ENCODE assay signal across 10 cellular contexts in the genomic region with DNA sequence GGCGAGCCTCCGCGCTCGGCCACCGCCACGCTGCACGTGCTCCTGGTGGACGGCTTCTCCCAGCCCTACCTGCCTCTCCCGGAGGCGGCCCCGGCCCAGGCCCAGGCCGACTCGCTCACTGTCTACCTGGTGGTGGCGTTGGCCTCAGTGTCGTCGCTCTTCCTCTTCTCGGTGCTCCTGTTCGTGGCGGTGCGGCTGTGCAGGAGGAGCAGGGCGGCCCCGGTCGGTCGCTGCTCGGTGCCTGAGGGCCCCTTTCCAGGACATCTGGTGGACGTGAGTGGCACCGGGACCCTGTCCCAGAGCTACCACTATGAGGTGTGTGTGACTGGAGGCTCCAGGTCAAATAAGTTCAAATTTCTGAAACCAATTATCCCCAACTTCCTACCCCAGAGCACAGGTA. TPM values are rescaled to one million over a fixed set of nuclear protein-coding genes. Genes with fewer than 3 reads are reported as not detected.
"Had no signal": no experiment of that assay in that cellular context is flagged by ENCODE, and none has a peak within 500 bp of the region (broad histone marks: within the 10 kb centered on the region; RNA-seq: fewer than 3 reads in every experiment).

No MANE protein-coding gene starts in this region.

RNA-seq across cellular contexts. Expression of gene PCDHB12, which starts 2.3 kb away (rescaled TPM):
- total RNA-seq: activated naive CD4-positive, alpha-beta T cell treated with anti-CD3 and anti-CD28 coated beads for 36 hours; activated naive CD4-positive, alpha-beta T cell treated with anti-CD3 and anti-CD28 coated beads, Interleukin-2, amount 50 U/mL, for 72 hours; activated naive CD8-positive, alpha-beta T cell treated with anti-CD3 and anti-CD28 coated beads for 36 hours; activated naive CD8-positive, alpha-beta T cell treated with anti-CD3 and anti-CD28 coated beads, Interleukin-2, amount 10 ng/mL, durations not matched to agents 7 days and 5 days; activated T-cell treated with anti-CD3 and anti-CD28 coated beads, Interleukin-2, amount 50 U/mL, for 4 hours; activated T-cell treated with anti-CD3 and anti-CD28 coated beads, Interleukin-2, amount 50 U/mL, for 72 hours; activated T-helper 1 cell treated with anti-CD3 and anti-CD28 coated beads, Interleukin-12 subunit alpha, Interleukin-12 subunit beta, Interleukin-2, Interleukin-4 antibody, amounts not matched to agents 30 ng/mL and 10 ng/mL and 1 ng/mL, durations not matched to agents 14 hours and 24 hours and 36 hours; activated T-helper 17 cell treated with anti-CD3 and anti-CD28 coated beads, Interleukin-2, amount 50 U/mL, for 72 hours; activated T-helper 2 cell treated with anti-CD3 and anti-CD28 coated beads, Interferon-gamma antibody, Interleukin-2, Interleukin-4, amounts not matched to agents 10 μg/mL and 5 μg/mL and 100 μg/mL, durations not matched to agents 14 hours and 24 hours and 36 hours; bronchial epithelial cell had no signal

RNA-seq across cellular contexts. Expression of gene PCDHB13, which starts 2.9 kb away (rescaled TPM):
- total RNA-seq: activated naive CD4-positive, alpha-beta T cell treated with anti-CD3 and anti-CD28 coated beads for 36 hours; activated naive CD4-positive, alpha-beta T cell treated with anti-CD3 and anti-CD28 coated beads, Interleukin-2, amount 50 U/mL, for 72 hours; activated naive CD8-positive, alpha-beta T cell treated with anti-CD3 and anti-CD28 coated beads for 36 hours; activated naive CD8-positive, alpha-beta T cell treated with anti-CD3 and anti-CD28 coated beads, Interleukin-2, amount 10 ng/mL, durations not matched to agents 7 days and 5 days; activated T-cell treated with anti-CD3 and anti-CD28 coated beads, Interleukin-2, amount 50 U/mL, for 72 hours; activated T-helper 1 cell treated with anti-CD3 and anti-CD28 coated beads, Interleukin-12 subunit alpha, Interleukin-12 subunit beta, Interleukin-2, Interleukin-4 antibody, amounts not matched to agents 30 ng/mL and 10 ng/mL and 1 ng/mL, durations not matched to agents 14 hours and 24 hours and 36 hours; bronchial epithelial cell had no signal

RNA-seq across cellular contexts. Expression of gene PCDHB11, which starts 11.4 kb away (rescaled TPM):
- total RNA-seq: activated naive CD4-positive, alpha-beta T cell treated with anti-CD3 and anti-CD28 coated beads for 36 hours; activated naive CD4-positive, alpha-beta T cell treated with anti-CD3 and anti-CD28 coated beads, Interleukin-2, amount 50 U/mL, for 72 hours; activated naive CD8-positive, alpha-beta T cell treated with anti-CD3 and anti-CD28 coated beads for 36 hours; activated naive CD8-positive, alpha-beta T cell treated with anti-CD3 and anti-CD28 coated beads, Interleukin-2, amount 10 ng/mL, durations not matched to agents 7 days and 5 days; activated T-cell treated with anti-CD3 and anti-CD28 coated beads, Interleukin-2, amount 50 U/mL, for 4 hours; activated T-cell treated with anti-CD3 and anti-CD28 coated beads, Interleukin-2, amount 50 U/mL, for 72 hours; activated T-helper 1 cell treated with anti-CD3 and anti-CD28 coated beads, Interleukin-12 subunit alpha, Interleukin-12 subunit beta, Interleukin-2, Interleukin-4 antibody, amounts not matched to agents 30 ng/mL and 10 ng/mL and 1 ng/mL, durations not matched to agents 14 hours and 24 hours and 36 hours; activated T-helper 17 cell treated with anti-CD3 and anti-CD28 coated beads, Interleukin-2, amount 50 U/mL, for 72 hours; activated T-helper 2 cell treated with anti-CD3 and anti-CD28 coated beads, Interferon-gamma antibody, Interleukin-2, Interleukin-4, amounts not matched to agents 10 μg/mL and 5 μg/mL and 100 μg/mL, durations not matched to agents 14 hours and 24 hours and 36 hours had no signal

RNA-seq across cellular contexts. Expression of gene PCDHB14, which starts 12.3 kb away (rescaled TPM):
- total RNA-seq: activated naive CD4-positive, alpha-beta T cell treated with anti-CD3 and anti-CD28 coated beads for 36 hours; activated naive CD4-positive, alpha-beta T cell treated with anti-CD3 and anti-CD28 coated beads, Interleukin-2, amount 50 U/mL, for 72 hours; activated naive CD8-positive, alpha-beta T cell treated with anti-CD3 and anti-CD28 coated beads for 36 hours; activated T-cell treated with anti-CD3 and anti-CD28 coated beads, Interleukin-2, amount 50 U/mL, for 72 hours; activated T-helper 1 cell treated with anti-CD3 and anti-CD28 coated beads, Interleukin-12 subunit alpha, Interleukin-12 subunit beta, Interleukin-2, Interleukin-4 antibody, amounts not matched to agents 30 ng/mL and 10 ng/mL and 1 ng/mL, durations not matched to agents 14 hours and 24 hours and 36 hours; activated T-helper 17 cell treated with anti-CD3 and anti-CD28 coated beads, Interleukin-2, amount 50 U/mL, for 72 hours; activated T-helper 2 cell treated with anti-CD3 and anti-CD28 coated beads, Interferon-gamma antibody, Interleukin-2, Interleukin-4, amounts not matched to agents 10 μg/mL and 5 μg/mL and 100 μg/mL, durations not matched to agents 14 hours and 24 hours and 36 hours had no signal

RNA-seq across cellular contexts. Expression of gene PCDHB10, which starts 18.7 kb away (rescaled TPM):
- total RNA-seq: activated naive CD4-positive, alpha-beta T cell treated with anti-CD3 and anti-CD28 coated beads for 36 hours; activated naive CD4-positive, alpha-beta T cell treated with anti-CD3 and anti-CD28 coated beads, Interleukin-2, amount 50 U/mL, for 72 hours; activated naive CD8-positive, alpha-beta T cell treated with anti-CD3 and anti-CD28 coated beads for 36 hours; activated naive CD8-positive, alpha-beta T cell treated with anti-CD3 and anti-CD28 coated beads, Interleukin-2, amount 10 ng/mL, durations not matched to agents 7 days and 5 days; activated T-cell treated with anti-CD3 and anti-CD28 coated beads, Interleukin-2, amount 50 U/mL, for 72 hours; activated T-helper 1 cell treated with anti-CD3 and anti-CD28 coated beads, Interleukin-12 subunit alpha, Interleukin-12 subunit beta, Interleukin-2, Interleukin-4 antibody, amounts not matched to agents 30 ng/mL and 10 ng/mL and 1 ng/mL, durations not matched to agents 14 hours and 24 hours and 36 hours; activated T-helper 17 cell treated with anti-CD3 and anti-CD28 coated beads, Interleukin-2, amount 50 U/mL, for 72 hours; activated T-helper 2 cell treated with anti-CD3 and anti-CD28 coated beads, Interferon-gamma antibody, Interleukin-2, Interleukin-4, amounts not matched to agents 10 μg/mL and 5 μg/mL and 100 μg/mL, durations not matched to agents 14 hours and 24 hours and 36 hours had no signal
